Comparison of ENCODE assay signal across 1 cellular context in the genomic region with DNA sequence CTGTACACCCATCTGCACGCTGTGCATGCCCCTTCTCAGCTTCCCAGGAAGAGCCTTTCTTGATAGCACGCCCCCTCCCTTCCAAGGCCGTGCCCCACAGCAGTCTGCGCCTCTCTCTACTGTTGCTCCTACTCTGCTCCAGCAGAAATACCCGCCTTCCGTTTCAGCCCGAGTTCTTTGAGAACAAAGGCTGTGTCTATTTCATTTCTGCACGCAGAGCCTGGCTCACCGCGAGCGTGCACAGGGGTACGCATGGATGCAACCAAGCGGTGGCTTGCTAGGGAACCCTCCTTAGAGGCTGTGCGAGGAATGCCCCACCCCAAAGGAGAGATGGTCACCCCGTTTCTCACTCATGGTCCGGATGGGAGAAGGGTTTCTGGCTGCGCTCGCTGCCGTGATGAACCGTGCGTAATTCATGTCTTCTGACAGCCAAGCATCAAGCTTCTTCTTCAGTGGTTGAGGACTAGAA.
TF ChIP-seq lines count a peak whose summit lies in the region.

No MANE protein-coding gene starts in this region.

TF ChIP-seq in HepG2, 621 proteins besides CTCF, POLR2A, EP300 and RAD21 (continued from another document and continues in another):
- TF ChIP-seq, protein P1, sequence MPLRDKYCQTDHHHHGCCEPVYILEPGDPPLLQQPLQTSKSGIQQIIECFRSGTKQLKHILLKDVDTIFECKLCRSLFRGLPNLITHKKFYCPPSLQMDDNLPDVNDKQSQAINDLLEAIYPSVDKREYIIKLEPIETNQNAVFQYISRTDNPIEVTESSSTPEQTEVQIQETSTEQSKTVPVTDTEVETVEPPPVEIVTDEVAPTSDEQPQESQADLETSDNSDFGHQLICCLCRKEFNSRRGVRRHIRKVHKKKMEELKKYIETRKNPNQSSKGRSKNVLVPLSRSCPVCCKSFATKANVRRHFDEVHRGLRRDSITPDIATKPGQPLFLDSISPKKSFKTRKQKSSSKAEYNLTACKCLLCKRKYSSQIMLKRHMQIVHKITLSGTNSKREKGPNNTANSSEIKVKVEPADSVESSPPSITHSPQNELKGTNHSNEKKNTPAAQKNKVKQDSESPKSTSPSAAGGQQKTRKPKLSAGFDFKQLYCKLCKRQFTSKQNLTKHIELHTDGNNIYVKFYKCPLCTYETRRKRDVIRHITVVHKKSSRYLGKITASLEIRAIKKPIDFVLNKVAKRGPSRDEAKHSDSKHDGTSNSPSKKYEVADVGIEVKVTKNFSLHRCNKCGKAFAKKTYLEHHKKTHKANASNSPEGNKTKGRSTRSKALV (CRISPR knock-in tag; IDR thresholded peaks at IDR 0.05), result 0 out of 2 replicates have a peak, but pooled peaks have one; percentile 16
- no peak for TF ChIP-seq TP53 (CRISPR knock-in tag; conservative IDR thresholded peaks at IDR 0.05)
- no peak for TF ChIP-seq SP1 (IDR thresholded peaks at IDR 0.05)
- no peak for TF ChIP-seq SP1 (CRISPR knock-in tag; IDR thresholded peaks at IDR 0.05)
- TF ChIP-seq POLR2AphosphoS2 (IDR thresholded peaks at IDR 0.05; ENCODE audit: low read depth, low read length), result no peak
- 0 out of 2 replicates have a peak, but pooled peaks have one; percentile 49 for TF ChIP-seq SMAD1 (CRISPR knock-in tag; IDR thresholded peaks at IDR 0.05; ENCODE audit: borderline replicate concordance, low read depth)
- TF ChIP-seq KDM5A (IDR thresholded peaks at IDR 0.05; ENCODE audit: borderline replicate concordance, low read length), result no peak
- no peak for TF ChIP-seq CREB3 (CRISPR knock-in tag; IDR thresholded peaks at IDR 0.05)
- TF ChIP-seq UBTF (CRISPR knock-in tag; IDR thresholded peaks at IDR 0.05), result no peak
- TF ChIP-seq CC2D1A (CRISPR knock-in tag; IDR thresholded peaks at IDR 0.05), result no peak
- TF ChIP-seq, protein P2, sequence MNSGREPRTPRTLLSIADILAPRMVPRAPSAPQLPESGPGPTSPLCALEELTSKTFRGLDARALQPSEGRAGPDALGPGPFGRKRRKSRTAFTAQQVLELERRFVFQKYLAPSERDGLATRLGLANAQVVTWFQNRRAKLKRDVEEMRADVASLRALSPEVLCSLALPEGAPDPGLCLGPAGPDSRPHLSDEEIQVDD (CRISPR knock-in tag; IDR thresholded peaks at IDR 0.05; ENCODE audit: borderline replicate concordance), result no peak
- TF ChIP-seq SRF (IDR thresholded peaks at IDR 0.05; ENCODE audit: low read depth, low read length), result no peak
- no peak for TF ChIP-seq ZNF616 (CRISPR knock-in tag; IDR thresholded peaks at IDR 0.05; ENCODE audit: low read depth)
- TF ChIP-seq NCOA5 (CRISPR knock-in tag; IDR thresholded peaks at IDR 0.05), result no peak
- no peak for TF ChIP-seq KIAA2018 (CRISPR knock-in tag; IDR thresholded peaks at IDR 0.05; ENCODE audit: borderline replicate concordance)
- TF ChIP-seq, protein P3, sequence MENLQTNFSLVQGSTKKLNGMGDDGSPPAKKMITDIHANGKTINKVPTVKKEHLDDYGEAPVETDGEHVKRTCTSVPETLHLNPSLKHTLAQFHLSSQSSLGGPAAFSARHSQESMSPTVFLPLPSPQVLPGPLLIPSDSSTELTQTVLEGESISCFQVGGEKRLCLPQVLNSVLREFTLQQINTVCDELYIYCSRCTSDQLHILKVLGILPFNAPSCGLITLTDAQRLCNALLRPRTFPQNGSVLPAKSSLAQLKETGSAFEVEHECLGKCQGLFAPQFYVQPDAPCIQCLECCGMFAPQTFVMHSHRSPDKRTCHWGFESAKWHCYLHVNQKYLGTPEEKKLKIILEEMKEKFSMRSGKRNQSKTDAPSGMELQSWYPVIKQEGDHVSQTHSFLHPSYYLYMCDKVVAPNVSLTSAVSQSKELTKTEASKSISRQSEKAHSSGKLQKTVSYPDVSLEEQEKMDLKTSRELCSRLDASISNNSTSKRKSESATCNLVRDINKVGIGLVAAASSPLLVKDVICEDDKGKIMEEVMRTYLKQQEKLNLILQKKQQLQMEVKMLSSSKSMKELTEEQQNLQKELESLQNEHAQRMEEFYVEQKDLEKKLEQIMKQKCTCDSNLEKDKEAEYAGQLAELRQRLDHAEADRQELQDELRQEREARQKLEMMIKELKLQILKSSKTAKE (CRISPR knock-in tag; IDR thresholded peaks at IDR 0.05; ENCODE audit: borderline replicate concordance), result peak; percentile 39; the same call in 1 of the 2 replicates
- TF ChIP-seq ZNF232 (CRISPR knock-in tag; IDR thresholded peaks at IDR 0.05; ENCODE audit: borderline replicate concordance), result no peak
- no peak for TF ChIP-seq ZNF720 (CRISPR knock-in tag; IDR thresholded peaks at IDR 0.05)
- TF ChIP-seq KMT2B (CRISPR knock-in tag; IDR thresholded peaks at IDR 0.05), result no peak
- TF ChIP-seq POLR2G (IDR thresholded peaks at IDR 0.05; ENCODE audit: low read depth, low read length), result no peak
- TF ChIP-seq KAT8 (CRISPR knock-in tag; IDR thresholded peaks at IDR 0.05), result 0 out of 2 replicates have a peak, but pooled peaks have one; percentile 17
- TF ChIP-seq, protein P4, sequence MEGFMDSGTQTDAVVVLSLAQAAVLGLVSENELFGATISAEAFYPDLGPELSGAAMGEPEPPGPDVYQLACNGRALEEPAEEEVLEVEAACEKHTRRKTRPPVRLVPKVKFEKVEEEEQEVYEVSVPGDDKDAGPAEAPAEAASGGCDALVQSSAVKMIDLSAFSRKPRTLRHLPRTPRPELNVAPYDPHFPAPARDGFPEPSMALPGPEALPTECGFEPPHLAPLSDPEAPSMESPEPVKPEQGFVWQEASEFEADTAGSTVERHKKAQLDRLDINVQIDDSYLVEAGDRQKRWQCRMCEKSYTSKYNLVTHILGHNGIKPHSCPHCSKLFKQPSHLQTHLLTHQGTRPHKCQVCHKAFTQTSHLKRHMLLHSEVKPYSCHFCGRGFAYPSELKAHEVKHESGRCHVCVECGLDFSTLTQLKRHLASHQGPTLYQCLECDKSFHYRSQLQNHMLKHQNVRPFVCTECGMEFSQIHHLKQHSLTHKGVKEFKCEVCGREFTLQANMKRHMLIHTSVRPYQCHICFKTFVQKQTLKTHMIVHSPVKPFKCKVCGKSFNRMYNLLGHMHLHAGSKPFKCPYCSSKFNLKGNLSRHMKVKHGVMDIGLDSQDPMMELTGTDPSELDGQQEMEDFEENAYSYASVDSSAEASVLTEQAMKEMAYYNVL (CRISPR knock-in tag; IDR thresholded peaks at IDR 0.05; ENCODE audit: borderline replicate concordance), result no peak
- TF ChIP-seq, protein P5, sequence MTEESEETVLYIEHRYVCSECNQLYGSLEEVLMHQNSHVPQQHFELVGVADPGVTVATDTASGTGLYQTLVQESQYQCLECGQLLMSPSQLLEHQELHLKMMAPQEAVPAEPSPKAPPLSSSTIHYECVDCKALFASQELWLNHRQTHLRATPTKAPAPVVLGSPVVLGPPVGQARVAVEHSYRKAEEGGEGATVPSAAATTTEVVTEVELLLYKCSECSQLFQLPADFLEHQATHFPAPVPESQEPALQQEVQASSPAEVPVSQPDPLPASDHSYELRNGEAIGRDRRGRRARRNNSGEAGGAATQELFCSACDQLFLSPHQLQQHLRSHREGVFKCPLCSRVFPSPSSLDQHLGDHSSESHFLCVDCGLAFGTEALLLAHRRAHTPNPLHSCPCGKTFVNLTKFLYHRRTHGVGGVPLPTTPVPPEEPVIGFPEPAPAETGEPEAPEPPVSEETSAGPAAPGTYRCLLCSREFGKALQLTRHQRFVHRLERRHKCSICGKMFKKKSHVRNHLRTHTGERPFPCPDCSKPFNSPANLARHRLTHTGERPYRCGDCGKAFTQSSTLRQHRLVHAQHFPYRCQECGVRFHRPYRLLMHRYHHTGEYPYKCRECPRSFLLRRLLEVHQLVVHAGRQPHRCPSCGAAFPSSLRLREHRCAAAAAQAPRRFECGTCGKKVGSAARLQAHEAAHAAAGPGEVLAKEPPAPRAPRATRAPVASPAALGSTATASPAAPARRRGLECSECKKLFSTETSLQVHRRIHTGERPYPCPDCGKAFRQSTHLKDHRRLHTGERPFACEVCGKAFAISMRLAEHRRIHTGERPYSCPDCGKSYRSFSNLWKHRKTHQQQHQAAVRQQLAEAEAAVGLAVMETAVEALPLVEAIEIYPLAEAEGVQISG (CRISPR knock-in tag; IDR thresholded peaks at IDR 0.05), result peak; percentile 45; the same call in 1 of the 2 replicates
